1 cellular context compared by ENCODE assay signal in the genomic region with DNA sequence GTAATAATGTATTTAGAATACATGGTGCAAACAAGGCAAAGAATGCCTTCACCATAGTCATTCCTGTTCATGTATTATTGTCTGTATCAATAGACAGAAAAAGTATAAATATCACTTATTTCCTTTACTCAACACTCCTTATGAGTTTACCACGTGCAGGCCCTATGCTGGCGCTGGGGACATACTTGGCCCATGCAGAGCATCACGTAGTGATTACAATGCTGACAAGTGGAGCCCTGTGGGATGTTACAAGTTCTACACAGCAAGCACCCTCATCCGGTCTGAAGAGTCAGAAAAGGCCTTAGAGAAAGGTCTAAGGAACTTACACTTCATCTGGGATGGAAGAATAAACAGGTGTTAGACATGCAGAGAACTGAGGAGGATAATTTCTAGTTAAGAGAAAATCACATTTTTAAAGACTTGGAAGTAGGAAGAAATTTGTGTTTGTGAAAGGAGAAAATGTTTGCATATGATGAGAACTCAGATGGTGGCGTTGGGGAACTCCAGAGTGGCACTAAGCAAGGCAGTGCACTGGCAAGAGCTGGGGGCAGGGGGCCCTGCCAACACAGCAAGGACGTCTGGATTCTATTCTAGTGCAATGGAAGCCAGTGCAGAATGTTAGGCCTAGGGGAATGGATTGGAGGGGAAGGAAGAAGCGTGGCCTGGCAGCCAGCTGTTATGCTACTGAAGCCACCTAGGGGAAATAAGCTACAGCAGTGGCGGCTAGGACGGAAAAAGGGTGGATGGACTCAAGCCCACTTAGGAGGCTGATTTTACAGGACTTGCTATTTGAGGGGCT.
TF ChIP-seq lines count a peak whose summit lies in the region.

No MANE protein-coding gene starts in this region.

TF ChIP-seq in endothelial cell of umbilical vein, 7 proteins besides CTCF, POLR2A, EP300 and RAD21:
- TF ChIP-seq EZH2 (IDR thresholded peaks at IDR 0.05; ENCODE audit: borderline replicate concordance, low read depth, low read length, severe bottlenecking) (no peak), FOS (IDR thresholded peaks at IDR 0.05; ENCODE audit: borderline replicate concordance, insufficient read depth, low read length) (no peak), MYC (IDR thresholded peaks at IDR 0.05; ENCODE audit: low read depth, low read length) (no peak), JUN (IDR thresholded peaks at IDR 0.05; ENCODE audit: borderline replicate concordance, insufficient read depth, insufficient read length, low read depth) (no peak), GATA2 (IDR thresholded peaks at IDR 0.05; ENCODE audit: insufficient read depth, insufficient read length, low read depth, low read length) (no peak), POLR2AphosphoS5 (IDR thresholded peaks at IDR 0.05; ENCODE audit: insufficient read depth, low read depth, low read length) (no peak)
- TF ChIP-seq, protein P1, sequence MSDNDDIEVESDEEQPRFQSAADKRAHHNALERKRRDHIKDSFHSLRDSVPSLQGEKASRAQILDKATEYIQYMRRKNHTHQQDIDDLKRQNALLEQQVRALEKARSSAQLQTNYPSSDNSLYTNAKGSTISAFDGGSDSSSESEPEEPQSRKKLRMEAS (IDR thresholded peaks at IDR 0.05; ENCODE audit: insufficient read depth, insufficient read length): no peak
TF ChIP-seq in endothelial cell of umbilical vein: peak in this region for 0.
